ENCODE assay signal across 13 cellular contexts in the genomic region with DNA sequence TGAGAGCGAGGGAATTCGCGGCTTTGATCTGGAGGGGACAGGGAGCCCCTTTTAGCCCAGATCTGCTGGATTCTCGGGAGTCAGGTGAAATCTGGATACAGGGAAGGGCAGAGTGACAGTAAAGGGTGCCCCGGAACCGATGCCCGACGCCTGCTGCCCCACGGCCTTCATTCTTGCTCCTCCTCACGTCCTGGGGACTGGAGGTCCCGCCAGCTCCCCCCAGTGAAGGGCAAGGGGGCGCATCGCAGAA. TPM values are rescaled to one million over a fixed set of nuclear protein-coding genes. Genes with fewer than 3 reads are reported as not detected.
DNase-seq lines count a peak whose midpoint lies in the region; ATAC-seq and TF ChIP-seq lines count a peak whose summit lies in the region.
"Had no signal": no experiment of that assay in that cellular context is flagged by ENCODE, and none has a peak within 500 bp of the region (broad histone marks: within the 10 kb centered on the region; RNA-seq: fewer than 3 reads in every experiment).

No MANE protein-coding gene starts in this region.

- peak overlapping the region; percentile 72 for H3K4me3 Mint-ChIP-seq in activated T-helper 2 cell treated with anti-CD3 and anti-CD28 coated beads, Interferon-gamma antibody, Interleukin-2, Interleukin-4, amounts not matched to agents 10 μg/mL and 5 μg/mL and 100 μg/mL, durations not matched to agents 14 hours and 24 hours and 36 hours (ENCODE audit: low read depth)

- DNase-seq in right cardiac atrium (no peak), right atrium auricular region (ENCODE audit: low spot score) (no peak), CD1c-positive myeloid dendritic cell (ENCODE audit: extremely low spot score) (no peak), anterior cingulate cortex (lab: John Stamatoyannopoulos, UW) (no peak)
- no peak for DNase-seq in activated T-helper 2 cell treated with anti-CD3 and anti-CD28 coated beads, Interferon-gamma antibody, Interleukin-2, Interleukin-4, amounts not matched to agents 10 μg/mL and 5 μg/mL and 100 μg/mL, durations not matched to agents 14 hours and 24 hours and 36 hours (ENCODE audit: low spot score)
- DNase-seq: effector memory CD4-positive, alpha-beta T cell; pancreas; substantia nigra had no signal

- peak overlapping the region; percentile 28 for H3K9ac ChIP-seq in iPS-18a (ENCODE audit: low read length)

- peaks cover 67% of the 10 kb centered on the region for H3K27me3 Mint-ChIP-seq in activated T-helper 2 cell treated with anti-CD3 and anti-CD28 coated beads, Interferon-gamma antibody, Interleukin-2, Interleukin-4, amounts not matched to agents 10 μg/mL and 5 μg/mL and 100 μg/mL, durations not matched to agents 14 hours and 24 hours and 36 hours (ENCODE audit: low read depth)

- no peak overlapping the region for H3K27ac Mint-ChIP-seq in activated T-helper 2 cell treated with anti-CD3 and anti-CD28 coated beads, Interferon-gamma antibody, Interleukin-2, Interleukin-4, amounts not matched to agents 10 μg/mL and 5 μg/mL and 100 μg/mL, durations not matched to agents 14 hours and 24 hours and 36 hours

- no peak for TF ChIP-seq CTCF in right atrium auricular region (IDR thresholded peaks at IDR 0.05)

- H3K27ac ChIP-seq in right cardiac atrium (ENCODE audit: low read length): no peak overlapping the region
- H3K27ac ChIP-seq in right atrium auricular region: no peak overlapping the region
- H3K27ac ChIP-seq in iPS-18a (ENCODE audit: low read length): no peak overlapping the region
- H3K27ac ChIP-seq: pancreas had no signal

- WGBS in right cardiac atrium: under 1% methylated on average over 13 of the region's 13 CpGs

- intact Hi-C loops in right cardiac atrium (cut with DNase I): no loop called here
- intact Hi-C loops in activated T-helper 2 cell treated with anti-CD3 and anti-CD28 coated beads, Interferon-gamma antibody, Interleukin-2, Interleukin-4, amounts not matched to agents 10 μg/mL and 5 μg/mL and 100 μg/mL, durations not matched to agents 14 hours and 24 hours and 36 hours (cut with micrococcal nuclease): loop anchor here (5.0 kb wide), 1 partner anchor 36 kb away; no protein-coding TSS in a partner anchor

- H3K4me1 Mint-ChIP-seq in activated T-helper 2 cell treated with anti-CD3 and anti-CD28 coated beads, Interferon-gamma antibody, Interleukin-2, Interleukin-4, amounts not matched to agents 10 μg/mL and 5 μg/mL and 100 μg/mL, durations not matched to agents 14 hours and 24 hours and 36 hours (ENCODE audit: low read depth): peaks cover 34% of the 10 kb centered on the region

- H3K36me3 Mint-ChIP-seq in activated T-helper 2 cell treated with anti-CD3 and anti-CD28 coated beads, Interferon-gamma antibody, Interleukin-2, Interleukin-4, amounts not matched to agents 10 μg/mL and 5 μg/mL and 100 μg/mL, durations not matched to agents 14 hours and 24 hours and 36 hours (ENCODE audit: low read depth): peaks cover 7% of the 10 kb centered on the region

- H3K9me3 Mint-ChIP-seq in activated T-helper 2 cell treated with anti-CD3 and anti-CD28 coated beads, Interferon-gamma antibody, Interleukin-2, Interleukin-4, amounts not matched to agents 10 μg/mL and 5 μg/mL and 100 μg/mL, durations not matched to agents 14 hours and 24 hours and 36 hours: peaks cover 4% of the 10 kb centered on the region

- H3K4me3 ChIP-seq in right cardiac atrium (ENCODE audit: low read length) (peak overlapping the region; percentile 2), right atrium auricular region (peak overlapping the region in 1 of 2 donors; percentile 11), iPS-18a (ENCODE audit: low read length) (peak overlapping the region; percentile 82)

- no peak for ATAC-seq in right cardiac atrium
- no peak for ATAC-seq in HG03039 (IDR thresholded peaks at IDR 0.05; ENCODE audit: unreplicated experiment)
- no peak for ATAC-seq in GM18909 (IDR thresholded peaks at IDR 0.05; ENCODE audit: poor library complexity, unreplicated experiment)

- H3K27me3 ChIP-seq in right cardiac atrium (ENCODE audit: control insufficient read depth, insufficient read depth) (no peaks in the 10 kb centered on the region), right atrium auricular region (peaks cover 51 to 64% of the 10 kb centered on the region in 2 donors), iPS-18a (ENCODE audit: control insufficient read depth, insufficient read depth, low read length) (peaks cover 56% of the 10 kb centered on the region)

- no peaks in the 10 kb centered on the region for H3K4me1 ChIP-seq in right cardiac atrium (ENCODE audit: control insufficient read depth, insufficient read depth, low read length)
- peaks cover 0 to 21% of the 10 kb centered on the region in 2 donors for H3K4me1 ChIP-seq in right atrium auricular region
- H3K4me1 ChIP-seq in iPS-18a (ENCODE audit: control insufficient read depth, low read depth, low read length): peaks cover 16% of the 10 kb centered on the region

- H3K9me3 ChIP-seq in right cardiac atrium (ENCODE audit: control insufficient read depth, low read length) (no peaks in the 10 kb centered on the region), right atrium auricular region (peaks cover 0 to 11% of the 10 kb centered on the region in 2 donors), iPS-18a (ENCODE audit: control insufficient read depth, low read depth, low read length) (no peaks in the 10 kb centered on the region)
- H3K9me3 ChIP-seq: pancreas had no signal

- H3K36me3 ChIP-seq in right atrium auricular region (no peaks in the 10 kb centered on the region), iPS-18a (ENCODE audit: control insufficient read depth, low read depth, low read length) (no peaks in the 10 kb centered on the region)
- H3K36me3 ChIP-seq: pancreas had no signal

RNA-seq across cellular contexts. Expression of a gene that starts 0.6 kb away (rescaled TPM):
- total RNA-seq in right cardiac atrium (not detected), right atrium auricular region (not detected)
- polyA plus RNA-seq in right cardiac atrium: not detected
- not detected in 2 replicates for total RNA-seq in activated T-helper 2 cell treated with anti-CD3 and anti-CD28 coated beads, Interferon-gamma antibody, Interleukin-2, Interleukin-4, amounts not matched to agents 10 μg/mL and 5 μg/mL and 100 μg/mL, durations not matched to agents 14 hours and 24 hours and 36 hours
- total RNA-seq: Daoy, HT-29, pancreas had no signal
- polyA plus RNA-seq: pancreas had no signal

RNA-seq across cellular contexts. Expression of a gene that starts 46.4 kb away (rescaled TPM):
- total RNA-seq in right cardiac atrium (1 to 10 TPM; 4.9 to 7.9 (median 6.1) TPM), right atrium auricular region (1 to 10 TPM; 3.2 to 4.9 TPM)
- 2.9 TPM for polyA plus RNA-seq in right cardiac atrium
- 11.0 and 12.2 TPM in 2 replicates for total RNA-seq in activated T-helper 2 cell treated with anti-CD3 and anti-CD28 coated beads, Interferon-gamma antibody, Interleukin-2, Interleukin-4, amounts not matched to agents 10 μg/mL and 5 μg/mL and 100 μg/mL, durations not matched to agents 14 hours and 24 hours and 36 hours

RNA-seq across cellular contexts. Expression of a gene that starts 53.8 kb away (rescaled TPM):
- 1 to 10 TPM; 6.2 to 8.7 (median 7.6) TPM for total RNA-seq in right cardiac atrium
- polyA plus RNA-seq in right cardiac atrium: 7.2 TPM
- total RNA-seq in right atrium auricular region: 1 to 10 TPM; 7.3 to 7.9 TPM
- 9.1 and 9.3 TPM in 2 replicates for total RNA-seq in activated T-helper 2 cell treated with anti-CD3 and anti-CD28 coated beads, Interferon-gamma antibody, Interleukin-2, Interleukin-4, amounts not matched to agents 10 μg/mL and 5 μg/mL and 100 μg/mL, durations not matched to agents 14 hours and 24 hours and 36 hours
